In genomic region chr3:194711913-194712312, GRCh38 we compare ENCODE assay signal across 10 cellular contexts. TPM values are rescaled to one million over a fixed set of nuclear protein-coding genes. Genes with fewer than 3 reads are reported as not detected.
DNase-seq lines count a peak whose midpoint lies in the region; ATAC-seq and TF ChIP-seq lines count a peak whose summit lies in the region.
"Had no signal": no experiment of that assay in that cellular context is flagged by ENCODE, and none has a peak within 500 bp of the region (broad histone marks: within the 10 kb centered on the region; RNA-seq: fewer than 3 reads in every experiment).

No MANE protein-coding gene starts in this region.

- no peaks in the 10 kb centered on the region for H3K36me3 ChIP-seq in RWPE2 (ENCODE audit: low read depth)
- H3K36me3 ChIP-seq in psoas muscle (ENCODE audit: insufficient read depth in 1 of 2, low read depth in 1 of 2): no peaks in the 10 kb centered on the region

- TF ChIP-seq CTCF in RWPE2 (IDR thresholded peaks at IDR 0.05; ENCODE audit: poor library complexity, severe bottlenecking): no peak
- TF ChIP-seq CTCF in fibroblast of mammary gland (conservative IDR thresholded peaks at IDR 0.05; ENCODE audit: control insufficient read depth, insufficient read depth, low read depth, low read length): no peak
- peak; percentile 21 for TF ChIP-seq CTCF in psoas muscle (IDR thresholded peaks at IDR 0.05)

- WGBS in psoas muscle, 3 donors: 20 to 34% (median 27%) methylated on average over 6 of the region's 6 CpGs

- ATAC-seq in RWPE2 (ENCODE audit: low read depth): peak; percentile 72
- ATAC-seq in psoas muscle: peak; percentile 96 to 98 (median 96)
- ATAC-seq in HG03571 (IDR thresholded peaks at IDR 0.05; ENCODE audit: unreplicated experiment): no peak

- no peak overlapping the region for H3K4me3 ChIP-seq in RWPE2 (ENCODE audit: severe bottlenecking)
- no peak overlapping the region for H3K4me3 ChIP-seq in fibroblast of mammary gland (ENCODE audit: control insufficient read depth, low read depth, low read length)
- no peak overlapping the region for H3K4me3 ChIP-seq in psoas muscle

- no peaks in the 10 kb centered on the region for H3K27me3 ChIP-seq in RWPE2 (ENCODE audit: insufficient read depth, poor library complexity, severe bottlenecking)
- H3K27me3 ChIP-seq in psoas muscle (ENCODE audit: insufficient read depth in 3 of 3, low read length in 2 of 3): no peaks in the 10 kb centered on the region

- TF ChIP-seq POLR2A in erythroblast (IDR thresholded peaks at IDR 0.05; ENCODE audit: low read length): no peak

- DNase-seq in GM04504 (ENCODE audit: low read depth): peak; percentile 83
- peak; percentile 77 for DNase-seq in RWPE2 (ENCODE audit: low spot score)
- DNase-seq in fibroblast of mammary gland (ENCODE audit: low read depth): peak; percentile 82
- peak; percentile 22 to 76 for DNase-seq in psoas muscle
- DNase-seq in DMS79 (lab: John Stamatoyannopoulos, UW): no peak
- no peak for DNase-seq in erythroblast (lab: John Stamatoyannopoulos, UW)
- DNase-seq in AML-193 (lab: John Stamatoyannopoulos, UW): no peak
- DNase-seq: endodermal cell, NCI-H2029 had no signal

- H3K27ac ChIP-seq in RWPE2 (ENCODE audit: poor library complexity, severe bottlenecking): no peak overlapping the region
- peak overlapping the region; percentile 54 for H3K27ac ChIP-seq in psoas muscle

- intact Hi-C loops in psoas muscle (cut with DNase I): no loop called here

- H3K4me1 ChIP-seq in RWPE2 (ENCODE audit: insufficient read depth, poor library complexity, severe bottlenecking) (peaks cover 15% of the 10 kb centered on the region), psoas muscle (peaks cover 16% of the 10 kb centered on the region)

- H3K9me3 ChIP-seq in RWPE2 (ENCODE audit: severe bottlenecking): no peaks in the 10 kb centered on the region
- H3K9me3 ChIP-seq in psoas muscle: no peaks in the 10 kb centered on the region

RNA-seq across cellular contexts. Expression of gene FAM43A, which starts 26.2 kb away (rescaled TPM):
- 1 to 10 TPM; 6.0 to 7.7 (median 6.9) TPM for total RNA-seq in psoas muscle
- 1 to 10 TPM; 4.1 to 6.9 (median 6.8) TPM for polyA plus RNA-seq in psoas muscle

RNA-seq across cellular contexts. Expression of gene LSG1, which starts 39.9 kb away (rescaled TPM):
- total RNA-seq in psoas muscle: 10 to 100 TPM; 24.8 to 37.5 (median 28.7) TPM
- polyA plus RNA-seq in psoas muscle: 10 to 100 TPM; 22.8 to 46.8 (median 43.8) TPM

Comparison
In these comparisons a context has a peak if more than half of its experiments do, and no peak if none do; other contexts are left out.
1. DNase-seq: peak in GM04504 (single experiment), RWPE2 (single experiment), fibroblast of mammary gland (single experiment) and psoas muscle (2 of 2); none in DMS79 (single experiment), erythroblast (0 of 2) and AML-193 (0 of 2).